ENCODE assay signal across 8 cellular contexts in the genomic region with DNA sequence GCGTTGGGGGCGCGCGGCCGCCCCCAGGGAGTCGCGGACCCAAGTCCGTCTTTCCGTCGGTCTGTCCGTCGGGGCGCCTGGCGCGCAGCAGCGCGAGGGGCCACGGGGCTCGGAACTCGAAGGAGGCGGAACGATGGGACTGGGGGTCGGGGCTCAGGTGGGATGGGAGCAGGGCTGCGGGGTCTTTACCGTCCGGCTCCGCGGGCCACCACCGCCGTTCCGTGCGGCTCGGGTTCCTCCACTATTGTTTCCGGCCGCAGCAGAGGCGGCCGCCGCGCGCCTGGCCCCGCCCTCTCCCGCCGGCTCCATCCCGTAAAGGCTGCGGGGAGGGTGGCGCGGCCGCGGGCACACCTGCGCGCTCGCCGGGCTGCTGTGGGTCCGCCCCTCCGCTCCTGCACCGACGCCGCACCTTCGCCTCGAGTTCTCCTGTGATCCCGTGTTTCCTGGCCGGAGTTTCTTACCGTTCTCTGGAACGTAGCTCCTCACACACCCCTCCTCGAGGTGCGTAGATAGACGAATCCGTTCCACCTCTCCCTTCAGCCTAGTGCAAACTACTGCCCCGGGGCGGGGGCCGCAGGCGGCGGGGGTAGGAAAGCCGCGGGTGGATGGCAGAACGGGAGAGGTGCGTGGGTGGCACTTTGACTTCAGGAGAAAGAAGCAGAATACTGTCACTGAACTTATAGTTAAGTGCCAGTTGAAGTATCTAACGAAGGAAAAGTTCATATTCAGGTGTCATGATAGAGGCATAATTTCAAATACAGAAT. TPM values are rescaled to one million over a fixed set of nuclear protein-coding genes. Genes with fewer than 3 reads are reported as not detected.
DNase-seq lines count a peak whose midpoint lies in the region; TF ChIP-seq lines count a peak whose summit lies in the region.

A gene (minus strand): TSS at position 243 of the 764 bp plus-strand sequence. CDS start 1,038 bp downstream, outside the sequence.

- H3K27me3 Mint-ChIP-seq in H9 (ENCODE audit: low read depth): no peaks in the 10 kb centered on the region

- H3K4me1 ChIP-seq in H9 (ENCODE audit: insufficient read depth, low read length) (peaks cover 4% of the 10 kb centered on the region; the same call in 1 of the 2 replicates), SJSA1 (replicated peaks) (peaks cover 8% of the 10 kb centered on the region), neutrophil (ENCODE audit: control insufficient read depth in 1 of 2, insufficient read depth in 1 of 2, low read depth in 1 of 2, low read length in 1 of 2) (peaks cover 28% of the 10 kb centered on the region in 2 experiments)

- in situ Hi-C loops in G401 (cut with HindIII; ENCODE audit: low sequenced_read_pairs): no loop called here

- H3K27ac Mint-ChIP-seq in H9: peak within 1 kb of the TSS; percentile 100

- H3K4me3 Mint-ChIP-seq in H9: peak within 1 kb of the TSS; percentile 93 to 94

- H3K4me2 ChIP-seq in H9 (ENCODE audit: insufficient read depth, insufficient read length, low read length): peak within 1 kb of the TSS; percentile 99

- DNase-seq in G401 (ENCODE audit: low spot score) (peak; percentile 68), H9 (peak; percentile 78), M059J (ENCODE audit: low read depth) (peak; percentile 79), SJSA1 (ENCODE audit: low read depth in 1 of 2, low spot score in 2 of 2) (peak; percentile 91 to 92), foreskin melanocyte (peak; percentile 73), superior temporal gyrus (ENCODE audit: extremely low spot score) (peak; percentile 89)
- peak; percentile 57 to 80 (median 64) for DNase-seq in activated naive CD4-positive, alpha-beta T cell (lab: John Stamatoyannopoulos, UW)

- H3K14ac ChIP-seq in H9 (ENCODE audit: insufficient read depth, low read length): peak within 1 kb of the TSS; percentile 97

- no peaks in the 10 kb centered on the region for H3K27me3 ChIP-seq in H9 (ENCODE audit: insufficient read depth, low read length)
- H3K27me3 ChIP-seq in SJSA1 (replicated peaks): no peaks in the 10 kb centered on the region
- H3K27me3 ChIP-seq in neutrophil: peaks cover 11% of the 10 kb centered on the region

- H4K5ac ChIP-seq in H9 (ENCODE audit: insufficient read length, low read depth, low read length): peak within 1 kb of the TSS; percentile 90

- H3K23ac ChIP-seq in H9 (ENCODE audit: insufficient read length, low read depth, low read length): no peak within 1 kb of the TSS

- no peak within 1 kb of the TSS for H3K56ac ChIP-seq in H9 (ENCODE audit: insufficient read length, low read depth, low read length)

- H3K4me3 ChIP-seq in SJSA1 (peak within 1 kb of the TSS; percentile 92), neutrophil (ENCODE audit: low read depth in 1 of 2, low read length in 1 of 2) (peak within 1 kb of the TSS; percentile 82 to 98)

- H4K8ac ChIP-seq in H9 (replicated peaks; ENCODE audit: insufficient read length, low read depth, low read length): no peak within 1 kb of the TSS

- H3K79me1 ChIP-seq in H9 (ENCODE audit: insufficient read depth, low read depth, low read length, poor library complexity, severe bottlenecking): no peaks in the 10 kb centered on the region

- no peak within 1 kb of the TSS for H4K91ac ChIP-seq in H9 (ENCODE audit: insufficient read length, low read depth, low read length)

- no peaks in the 10 kb centered on the region for H3K9me3 Mint-ChIP-seq in H9

- H3K9me3 ChIP-seq in H9 (ENCODE audit: control insufficient read depth, low read depth, low read length) (no peaks in the 10 kb centered on the region), SJSA1 (replicated peaks) (no peaks in the 10 kb centered on the region), neutrophil (no peaks in the 10 kb centered on the region)

- peak within 1 kb of the TSS; percentile 98 for H3K18ac ChIP-seq in H9 (ENCODE audit: insufficient read length, low read depth, low read length)

- peaks cover 4% of the 10 kb centered on the region; the same call in 1 of the 2 replicates for H3K79me2 ChIP-seq in H9 (ENCODE audit: insufficient read depth, low read length)

- peak within 1 kb of the TSS; percentile 90 for H3K9ac ChIP-seq in H9 (ENCODE audit: extremely low read depth, insufficient read length, low read length)

- H3K36me3 ChIP-seq in SJSA1: peaks cover 15% of the 10 kb centered on the region
- peaks cover 21% of the 10 kb centered on the region for H3K36me3 ChIP-seq in neutrophil

- no peak within 1 kb of the TSS for H2BK120ac ChIP-seq in H9 (ENCODE audit: low read depth, low read length, poor library complexity, severe bottlenecking)

- H3K4ac ChIP-seq in H9 (ENCODE audit: low read depth, low read length): no peak within 1 kb of the TSS

- no peak within 1 kb of the TSS for H3T11ph ChIP-seq in H9 (ENCODE audit: low read length)

- no peak within 1 kb of the TSS for H2BK20ac ChIP-seq in H9 (ENCODE audit: low read depth, low read length, poor library complexity, severe bottlenecking)

- no peak within 1 kb of the TSS; the same call in 1 of the 2 replicates for H2BK15ac ChIP-seq in H9 (ENCODE audit: low read depth, low read length)

- WGBS in H9 (ENCODE audit: extremely low coverage, insufficient read length, low lambda C conversion rate): no CpG with 5 or more reads among the region's 78 CpGs

- H3K36me3 Mint-ChIP-seq in H9 (ENCODE audit: insufficient read depth in 1 of 3, low read depth in 3 of 3): peaks cover 19 to 32% (median 27%) of the 10 kb centered on the region in 3 experiments

- no peak within 1 kb of the TSS for H2AK5ac ChIP-seq in H9 (ENCODE audit: insufficient read length, low read length)

- peak within 1 kb of the TSS; percentile 47 for H3K27ac ChIP-seq in H9 (ENCODE audit: insufficient read length, low read depth, low read length)
- H3K27ac ChIP-seq in SJSA1: peak within 1 kb of the TSS; percentile 96
- H3K27ac ChIP-seq in neutrophil: peak within 1 kb of the TSS; percentile 89

- H4K20me1 ChIP-seq in H9 (ENCODE audit: control insufficient read depth, insufficient read depth, insufficient read length): no peaks in the 10 kb centered on the region

- H3K4me1 Mint-ChIP-seq in H9: peaks cover 26 to 32% of the 10 kb centered on the region in 2 experiments

- H2AFZ ChIP-seq in H9 (ENCODE audit: low read length): no peak within 1 kb of the TSS

- H2BK5ac ChIP-seq in H9 (ENCODE audit: insufficient read length, low read length): peak within 1 kb of the TSS; percentile 81

- TF ChIP-seq CTCF in H9 (conservative IDR thresholded peaks at IDR 0.05): no peak
- peak; percentile 24 for TF ChIP-seq CTCF in neutrophil (IDR thresholded peaks at IDR 0.05)

- H2BK12ac ChIP-seq in H9 (ENCODE audit: insufficient read length, low read depth, low read length): peak within 1 kb of the TSS; percentile 98

- H3K23me2 ChIP-seq in H9 (ENCODE audit: insufficient read length, low read depth, low read length, poor library complexity, severe bottlenecking): peaks cover 5% of the 10 kb centered on the region

RNA-seq across cellular contexts. Expression of the gene that starts here (rescaled TPM):
- total RNA-seq in G401 (2014; rRNA removed; shearing (Covaris generic)): 1.2 and 1.8 TPM in 2 replicates
- 46.0 and 49.2 TPM in 2 replicates for total RNA-seq in H9 (2021)
- total RNA-seq in M059J (2014; rRNA removed; shearing (Covaris generic)): 10.9 and 18.4 TPM in 2 replicates
- 9.0 and 14.0 TPM in 2 replicates for total RNA-seq in SJSA1 (2014; rRNA removed; shearing (Covaris generic))

Comparison
In these comparisons a context has a peak if more than half of its experiments do, and no peak if none do; other contexts are left out.
1. Peak in every context shown above with its lines: DNase-seq, H3K4me3 ChIP-seq and H3K27ac ChIP-seq.